8 cellular contexts compared by ENCODE assay signal in genomic region chr4:70839537-70840093, GRCh38. TPM values are rescaled to one million over a fixed set of nuclear protein-coding genes. Genes with fewer than 3 reads are reported as not detected.
DNase-seq lines count a peak whose midpoint lies in the region; TF ChIP-seq lines count a peak whose summit lies in the region.

TSS of gene GRSF1 (minus strand) at chr4:70839890. CDS start at chr4:70839827, 63 bp downstream.

- peaks cover 13% of the 10 kb centered on the region for H3K4me1 Mint-ChIP-seq in HFFc6 (ENCODE audit: low read depth)
- peaks cover 38% of the 10 kb centered on the region for H3K4me1 Mint-ChIP-seq in activated naive CD8-positive, alpha-beta T cell (ENCODE audit: low read depth)

- DNase-seq in HFFc6 (peak; percentile 85), NB4 (ENCODE audit: low read depth) (peak; percentile 95), SKM-1 treated with dmso at 0.1 percent for 144 hours (lab: John Stamatoyannopoulos, UW; ENCODE audit: unreplicated experiment) (peak; percentile 81), head of caudate nucleus (peak; percentile 81 to 97 (median 95)), ovary (peak; percentile 92 to 95 (median 94))

- H3K36me3 ChIP-seq in ovary, result no peaks in the 10 kb centered on the region
- H3K36me3 ChIP-seq in thymus (ENCODE audit: control insufficient read depth, insufficient read depth), result peaks cover 12% of the 10 kb centered on the region

- H3K27ac Mint-ChIP-seq in HFFc6, result peak within 1 kb of the TSS; percentile 88
- peak within 1 kb of the TSS; percentile 97 for H3K27ac Mint-ChIP-seq in activated naive CD8-positive, alpha-beta T cell

- peak; percentile 40 for TF ChIP-seq CTCF in HFFc6 (IDR thresholded peaks at IDR 0.05)
- TF ChIP-seq CTCF in NB4 (IDR thresholded peaks at IDR 0.05; ENCODE audit: low read depth, low read length), result no peak
- TF ChIP-seq CTCF in ovary (IDR thresholded peaks at IDR 0.05), result no peak

- H3K9me3 Mint-ChIP-seq in HFFc6, result no peaks in the 10 kb centered on the region
- H3K9me3 Mint-ChIP-seq in activated naive CD8-positive, alpha-beta T cell (ENCODE audit: low read depth), result no peaks in the 10 kb centered on the region

- H3K4me3 ChIP-seq in NB4 (ENCODE audit: low read depth, low read length) (peak within 1 kb of the TSS; percentile 95), ovary (peak within 1 kb of the TSS; percentile 97), thymus (ENCODE audit: low read length) (peak within 1 kb of the TSS; percentile 97)

- H3K27ac ChIP-seq in ovary (peak within 1 kb of the TSS; percentile 89 to 95), thymus (ENCODE audit: low read depth) (peak within 1 kb of the TSS; percentile 97)

- WGBS in ovary, 3 donors, result 0 to 1% (median 0%) methylated on average over 19 to 58 of the region's 59 CpGs
- under 1% methylated on average over 58 of the region's 59 CpGs for WGBS in thymus

- peaks cover 18% of the 10 kb centered on the region for H3K36me3 Mint-ChIP-seq in HFFc6 (ENCODE audit: low read depth)
- H3K36me3 Mint-ChIP-seq in activated naive CD8-positive, alpha-beta T cell, result peaks cover 2% of the 10 kb centered on the region

- TF ChIP-seq POLR2A in GM10847 (IDR thresholded peaks at IDR 0.05; ENCODE audit: extremely low read depth, insufficient read length) (peak; percentile 67), NB4 (IDR thresholded peaks at IDR 0.05; ENCODE audit: extremely low read depth, insufficient read length) (peak; percentile 84), ovary (IDR thresholded peaks at IDR 0.05) (peak; percentile 59)

- no peaks in the 10 kb centered on the region for H3K27me3 Mint-ChIP-seq in HFFc6 (ENCODE audit: insufficient read depth)
- no peaks in the 10 kb centered on the region for H3K27me3 Mint-ChIP-seq in activated naive CD8-positive, alpha-beta T cell

- peak within 1 kb of the TSS; percentile 96 for H3K4me3 Mint-ChIP-seq in HFFc6
- H3K4me3 Mint-ChIP-seq in activated naive CD8-positive, alpha-beta T cell, result peak within 1 kb of the TSS; percentile 95

- H3K27me3 ChIP-seq in ovary (no peaks in the 10 kb centered on the region), thymus (ENCODE audit: control insufficient read depth, insufficient read depth) (no peaks in the 10 kb centered on the region)

- H3K4me1 ChIP-seq in ovary (ENCODE audit: insufficient read depth), result peaks cover 5% of the 10 kb centered on the region
- H3K4me1 ChIP-seq in thymus (ENCODE audit: control insufficient read depth, insufficient read depth, low read length), result peaks cover 15% of the 10 kb centered on the region

- intact Hi-C loops in head of caudate nucleus (cut with DNase I), result loop anchor here (2.0 to 5.0 kb wide), 2 partner anchors 151 to 158 kb away; partner anchors contain the start of gene UTP3
- intact Hi-C loops in ovary (cut with DNase I), result loop anchor here in 3 of 4 donors (5.0 to 10.0 kb wide), 3 partner anchors 152 to 155 kb away; partner anchors contain the start of genes DCK (in 3 of the 3) and UTP3 (in 1 of the 3)

- peaks cover 0 to 2% of the 10 kb centered on the region in 2 donors for H3K9me3 ChIP-seq in ovary
- H3K9me3 ChIP-seq in thymus (ENCODE audit: control insufficient read depth), result peaks cover 1% of the 10 kb centered on the region

- no peak for TF ChIP-seq EP300 in ovary (IDR thresholded peaks at IDR 0.05)

RNA-seq across cellular contexts. Expression of gene GRSF1, which starts in this region (rescaled TPM):
- 100 to 1,000 TPM in 5 of 6 experiments, 10 to 100 TPM in 1; 99.1 to 110 (median 109) TPM for total RNA-seq in HFFc6 (2021; fragmentation: NEBNext Ultra II Directional; extraction: Animal tissue kit (Norgen Biotek cat#: 25700))
- total RNA-seq in ovary, result 10 to 100 TPM; 28.4 to 48.3 (median 44.3) TPM
- polyA plus RNA-seq in ovary, result 10 to 100 TPM; 40.2 to 78.7 TPM
- 78.7 TPM for polyA plus RNA-seq in thymus

Comparison
In these comparisons a context has a peak if more than half of its experiments do, and no peak if none do; other contexts are left out.
1. Peak in every context shown above with its lines: DNase-seq, H3K4me3 ChIP-seq and H3K27ac ChIP-seq.